20 cellular contexts compared by ENCODE assay signal in genomic region chr10:916716-917415, GRCh38. TPM values are rescaled to one million over a fixed set of nuclear protein-coding genes. Genes with fewer than 3 reads are reported as not detected.
DNase-seq lines count a peak whose midpoint lies in the region; ATAC-seq, FAIRE-seq and TF ChIP-seq lines count a peak whose summit lies in the region.
"Had no signal": no experiment of that assay in that cellular context is flagged by ENCODE, and none has a peak within 500 bp of the region (broad histone marks: within the 10 kb centered on the region; RNA-seq: fewer than 3 reads in every experiment).

No MANE protein-coding gene starts in this region.

- WGBS in HepG2 (ENCODE audit: low lambda C conversion rate) = 99% methylated on average over 7 of the region's 7 CpGs
- WGBS in right lobe of liver (ENCODE audit: insufficient coverage, low coverage, low lambda C conversion rate, missing lambda C conversion rate) = 97% methylated on average over 7 of the region's 7 CpGs
- WGBS in hepatocyte (ENCODE audit: low lambda C conversion rate, missing lambda C conversion rate) = 80% methylated on average over 7 of the region's 7 CpGs
- WGBS in H9 (ENCODE audit: extremely low coverage, insufficient read length, low lambda C conversion rate) = no CpG with 5 or more reads among the region's 7 CpGs

- no peak overlapping the region for H3K56ac ChIP-seq in H9 (ENCODE audit: insufficient read length, low read depth, low read length)

- no peak overlapping the region for H4K8ac ChIP-seq in H9 (replicated peaks; ENCODE audit: insufficient read length, low read depth, low read length)

- H2BK20ac ChIP-seq in H9 (ENCODE audit: low read depth, low read length, poor library complexity, severe bottlenecking) = no peak overlapping the region

- TF ChIP-seq POLR2A in HepG2 (IDR thresholded peaks at IDR 0.05; ENCODE audit: insufficient read depth in 1 of 2, low read depth in 2 of 2, low read length in 2 of 2) (no peak), right lobe of liver (IDR thresholded peaks at IDR 0.05) (no peak)

- H3K4me3 Mint-ChIP-seq in H9 = no peak overlapping the region
- H3K4me3 Mint-ChIP-seq: CD4-positive, alpha-beta T cell had no signal

- H3K18ac ChIP-seq in H9 (ENCODE audit: insufficient read length, low read depth, low read length) = no peak overlapping the region

- H3K4me1 ChIP-seq in HepG2 (ENCODE audit: insufficient read depth, low read length) = peaks cover 6% of the 10 kb centered on the region
- H3K4me1 ChIP-seq in right lobe of liver = peaks cover 0 to 5% (median 0%) of the 10 kb centered on the region in 4 donors
- H3K4me1 ChIP-seq in hepatocyte (ENCODE audit: insufficient read depth) = peaks cover 8% of the 10 kb centered on the region
- no peaks in the 10 kb centered on the region for H3K4me1 ChIP-seq in H9 (ENCODE audit: insufficient read depth, low read length)
- no peaks in the 10 kb centered on the region for H3K4me1 ChIP-seq in BE2C

- H2BK12ac ChIP-seq in H9 (ENCODE audit: insufficient read length, low read depth, low read length) = no peak overlapping the region

- H3K23ac ChIP-seq in H9 (ENCODE audit: insufficient read length, low read depth, low read length) = no peak overlapping the region

- TF ChIP-seq RAD21 in HepG2 (CRISPR knock-in tag; IDR thresholded peaks at IDR 0.05) = no peak

- TF ChIP-seq CTCF in HepG2 (CRISPR knock-in tag; IDR thresholded peaks at IDR 0.05) (no peak), right lobe of liver (IDR thresholded peaks at IDR 0.05) (no peak), VCaP (conservative IDR thresholded peaks at IDR 0.05) (no peak), hepatocyte (IDR thresholded peaks at IDR 0.05; ENCODE audit: poor library complexity) (no peak), H9 (conservative IDR thresholded peaks at IDR 0.05) (no peak), BE2C (IDR thresholded peaks at IDR 0.05; ENCODE audit: low read depth, low read length) (no peak)

- peaks cover 9% of the 10 kb centered on the region for H3K79me1 ChIP-seq in H9 (ENCODE audit: insufficient read depth, low read depth, low read length, poor library complexity, severe bottlenecking)

- H3K4me3 ChIP-seq in HepG2 (replicated peaks in 1 of 3; ENCODE audit: insufficient read depth in 1 of 3, low read depth in 2 of 3, low read length in 3 of 3) = no peak overlapping the region
- H3K4me3 ChIP-seq in right lobe of liver = no peak overlapping the region
- H3K4me3 ChIP-seq in hepatocyte = no peak overlapping the region
- no peak overlapping the region for H3K4me3 ChIP-seq in BE2C (ENCODE audit: low read depth, low read length)
- H3K4me3 ChIP-seq: BLaER1 treated with 17β-estradiol and CSF1 and Interleukin-3, amounts not matched to agents 10 nM and 100 nM; GM12878 had no signal

- POLR2A ChIA-PET in HepG2 (lab: Yijun Ruan, JAX) = no interaction called here

- H3K4me2 ChIP-seq in HepG2 (ENCODE audit: low read depth, low read length) = no peak overlapping the region
- no peak overlapping the region for H3K4me2 ChIP-seq in hepatocyte
- H3K4me2 ChIP-seq in H9 (ENCODE audit: insufficient read depth, insufficient read length, low read length) = no peak overlapping the region
- H3K4me2 ChIP-seq: BLaER1 treated with 17β-estradiol and CSF1 and Interleukin-3, amounts not matched to agents 10 nM and 100 nM had no signal

- H3K79me2 ChIP-seq in HepG2 (ENCODE audit: insufficient read depth, low read length) = peaks cover 89% of the 10 kb centered on the region
- peaks cover 100% of the 10 kb centered on the region for H3K79me2 ChIP-seq in hepatocyte
- peaks cover 40% of the 10 kb centered on the region; the same call in 1 of the 2 replicates for H3K79me2 ChIP-seq in H9 (ENCODE audit: insufficient read depth, low read length)

- H2BK5ac ChIP-seq in H9 (ENCODE audit: insufficient read length, low read length) = no peak overlapping the region

- no peak overlapping the region for H4K5ac ChIP-seq in H9 (ENCODE audit: insufficient read length, low read depth, low read length)

- H3K9ac ChIP-seq in HepG2 (ENCODE audit: insufficient read depth, low read depth, low read length) = no peak overlapping the region
- H3K9ac ChIP-seq in H9 (ENCODE audit: extremely low read depth, insufficient read length, low read length) = no peak overlapping the region
- H3K9ac ChIP-seq: BLaER1 treated with 17β-estradiol and CSF1 and Interleukin-3, amounts not matched to agents 10 nM and 100 nM had no signal

- H3K9me3 Mint-ChIP-seq in H9 = no peaks in the 10 kb centered on the region
- H3K9me3 Mint-ChIP-seq: CD4-positive, alpha-beta T cell had no signal

- no peaks in the 10 kb centered on the region for H3K9me2 ChIP-seq in hepatocyte (replicated peaks; ENCODE audit: insufficient read depth)

- no peak for TF ChIP-seq EP300 in HepG2 (IDR thresholded peaks at IDR 0.05; ENCODE audit: low read depth in 2 of 2, low read length in 2 of 2)
- no peak for TF ChIP-seq EP300 in HepG2 (CRISPR knock-in tag; IDR thresholded peaks at IDR 0.05; ENCODE audit: borderline replicate concordance)

- intact Hi-C loops in HepG2 (cut with micrococcal nuclease; ENCODE audit: unreplicated experiment) (no loop called here), right lobe of liver (cut with DNase I) (no loop called here)

- no peak overlapping the region for H3K14ac ChIP-seq in H9 (ENCODE audit: insufficient read depth, low read length)

- peaks cover 0 to 3% of the 10 kb centered on the region in 2 experiments; a peak in 1 of 4 replicates for H3K4me1 Mint-ChIP-seq in H9

- no peak overlapping the region for H2AFZ ChIP-seq in HepG2 (ENCODE audit: low read length)
- H2AFZ ChIP-seq in hepatocyte = no peak overlapping the region
- H2AFZ ChIP-seq in H9 (ENCODE audit: low read length) = no peak overlapping the region

- in situ Hi-C loops in HepG2 (cut with HindIII; ENCODE audit: extremely low pct_ligation_motif_present, low pct_unique_long_range_greater_than_20kb) = no loop called here

- H3K36me3 ChIP-seq in HepG2 (replicated peaks in 1 of 2; ENCODE audit: control insufficient read depth in 1 of 2, insufficient read depth in 2 of 2, low read length in 2 of 2) (peaks cover 5 to 9% of the 10 kb centered on the region in 2 experiments), right lobe of liver (peaks cover 0 to 1% (median 0%) of the 10 kb centered on the region in 4 donors), hepatocyte (replicated peaks; ENCODE audit: insufficient read depth, low read depth) (no peaks in the 10 kb centered on the region), BE2C (peaks cover 3% of the 10 kb centered on the region)

- H3K27ac ChIP-seq in HepG2 (ENCODE audit: extremely low read length, insufficient read depth, low read length) (no peak overlapping the region), right lobe of liver (no peak overlapping the region), VCaP (peak overlapping the region; percentile 44), hepatocyte (peak overlapping the region; percentile 18), H9 (ENCODE audit: insufficient read length, low read depth, low read length) (no peak overlapping the region)
- H3K27ac ChIP-seq: BLaER1 treated with 17β-estradiol and CSF1 and Interleukin-3, amounts not matched to agents 10 nM and 100 nM; HL-60 had no signal

- no peak overlapping the region for H2AK5ac ChIP-seq in H9 (ENCODE audit: insufficient read length, low read length)

- no peak for FAIRE-seq in HepG2 (lab: Jason Lieb, UNC)
- FAIRE-seq: GM12878 had no signal

- H3K27me3 ChIP-seq in HepG2 (ENCODE audit: control insufficient read depth in 1 of 2, insufficient read depth in 2 of 2, low read length in 2 of 2) (no peaks in the 10 kb centered on the region), right lobe of liver (no peaks in the 10 kb centered on the region), hepatocyte (no peaks in the 10 kb centered on the region), H9 (ENCODE audit: insufficient read depth, low read length) (no peaks in the 10 kb centered on the region), BE2C (no peaks in the 10 kb centered on the region)
- H3K27me3 ChIP-seq: BLaER1 treated with 17β-estradiol and CSF1 and Interleukin-3, amounts not matched to agents 10 nM and 100 nM had no signal

- H2BK120ac ChIP-seq in H9 (ENCODE audit: low read depth, low read length, poor library complexity, severe bottlenecking) = no peak overlapping the region

- H3K4ac ChIP-seq in H9 (ENCODE audit: low read depth, low read length) = no peak overlapping the region

- H4K91ac ChIP-seq in H9 (ENCODE audit: insufficient read length, low read depth, low read length) = no peak overlapping the region

- no peak overlapping the region for H2BK15ac ChIP-seq in H9 (ENCODE audit: low read depth, low read length)

- TSS peak; percentile 5 for BruUV-seq in HepG2 (replicated peaks; lab: Mats Ljungman, UMichigan)

- no peak for DNase-seq in HepG2 (ENCODE audit: low spot score)
- no peak for DNase-seq in right lobe of liver
- DNase-seq in hepatocyte (ENCODE audit: low spot score) = no peak
- DNase-seq in H9 = no peak
- no peak for DNase-seq in BE2C
- DNase-seq in NCI-H526 (lab: John Stamatoyannopoulos, UW) = no peak
- DNase-seq: 8988T; AML-193; Calu3; CD4-positive, alpha-beta T cell; DMS 273 treated with DMSO at 0.1 percent for 48 hours; DMS79; GOT3; HCEC 1CT; KBM-7 had no signal

- ATAC-seq in HepG2 (no peak), right lobe of liver (no peak), GM18861 (IDR thresholded peaks at IDR 0.05; ENCODE audit: unreplicated experiment) (no peak)
- ATAC-seq: GM12878 had no signal

- H3K9me3 ChIP-seq in HepG2 (ENCODE audit: low read length) (no peaks in the 10 kb centered on the region), right lobe of liver (no peaks in the 10 kb centered on the region), hepatocyte (ENCODE audit: low read depth) (no peaks in the 10 kb centered on the region), H9 (ENCODE audit: control insufficient read depth, low read depth, low read length) (no peaks in the 10 kb centered on the region), BE2C (no peaks in the 10 kb centered on the region)

- CTCF ChIA-PET in HepG2 (lab: Yijun Ruan, JAX; ENCODE audit: low intra/inter-chr PET ratio, low total read pairs) = no interaction called here

- no peaks in the 10 kb centered on the region for H3K27me3 Mint-ChIP-seq in H9 (ENCODE audit: low read depth)
- H3K27me3 Mint-ChIP-seq: CD4-positive, alpha-beta T cell had no signal

- H3K27ac Mint-ChIP-seq in H9 = no peak overlapping the region
- H3K27ac Mint-ChIP-seq: CD4-positive, alpha-beta T cell had no signal

- no peak overlapping the region for H3T11ph ChIP-seq in H9 (ENCODE audit: low read length)

- H3K36me3 Mint-ChIP-seq in H9 (ENCODE audit: insufficient read depth in 1 of 3, low read depth in 3 of 3) = peaks cover 2 to 20% (median 14%) of the 10 kb centered on the region in 3 experiments; a peak in 5 of 7 replicates

- H4K20me1 ChIP-seq in HepG2 (ENCODE audit: insufficient read depth, low read length) (peaks cover 37% of the 10 kb centered on the region), hepatocyte (ENCODE audit: insufficient read depth, poor library complexity, severe bottlenecking) (peaks cover 80% of the 10 kb centered on the region), H9 (ENCODE audit: control insufficient read depth, insufficient read depth, insufficient read length) (no peaks in the 10 kb centered on the region)

- H3K23me2 ChIP-seq in H9 (ENCODE audit: insufficient read length, low read depth, low read length, poor library complexity, severe bottlenecking) = no peaks in the 10 kb centered on the region

RNA-seq across cellular contexts. Expression of gene LARP4B, which starts 14.6 kb away (rescaled TPM):
- total RNA-seq in HepG2 (2016; rRNA removed; fragmentation: Illumina TruSeq; extraction: Trizol) (19.5 and 23.6 TPM in 2 replicates), right lobe of liver (10 to 100 TPM; 22.4 to 35.9 (median 31.7) TPM), hepatocyte (38.5 and 43.4 TPM in 2 replicates), H9 (2021) (88.9 and 92.8 TPM in 2 replicates)
- total RNA-seq in HepG2 (2016; cell fraction: cytosol; rRNA removed; fragmentation: Illumina TruSeq; extraction: Trizol; ENCODE audit: low read depth) = 14.7 and 23.0 TPM in 2 replicates
- 19.2 and 20.0 TPM in 2 replicates for total RNA-seq in HepG2 (2016; cell fraction: insoluble cytoplasmic fraction; rRNA removed; fragmentation: Illumina TruSeq; extraction: Trizol)
- 15.0 and 15.8 TPM in 2 replicates for total RNA-seq in HepG2 (2016; cell fraction: membrane; rRNA removed; fragmentation: Illumina TruSeq; extraction: Trizol)
- 26.7 and 30.9 TPM in 2 replicates for total RNA-seq in HepG2 (2016; cell fraction: nucleus; rRNA removed; fragmentation: Illumina TruSeq; extraction: Trizol)
- polyA plus RNA-seq in HepG2 (2011; rRNA removed) (29.4 and 30.2 TPM in 2 replicates), hepatocyte (23.9 and 28.4 TPM in 2 replicates)
- polyA plus RNA-seq in HepG2 (2011; cell fraction: cytosol; rRNA removed) = 17.2 and 19.1 TPM in 2 replicates
- 47.0 and 50.9 TPM in 2 replicates for polyA plus RNA-seq in HepG2 (2011; cell fraction: nucleus; rRNA removed)
- polyA plus RNA-seq in HepG2 (2012) = 21.6 and 23.2 TPM in 2 replicates
- polyA plus RNA-seq in HepG2 (2016; cell fraction: cytosol; fragmentation: Illumina TruSeq; extraction: Trizol; ENCODE audit: low read depth) = 0.96 and 1.0 TPM in 2 replicates
- 20.6 and 24.1 TPM in 2 replicates for polyA plus RNA-seq in HepG2 (2016; cell fraction: insoluble cytoplasmic fraction; fragmentation: Illumina TruSeq; extraction: Trizol; ENCODE audit: low read depth)
- polyA plus RNA-seq in HepG2 (2016; cell fraction: membrane; fragmentation: Illumina TruSeq; extraction: Trizol; ENCODE audit: low read depth) = 4.4 and 4.9 TPM in 2 replicates
- 31.6 and 31.8 TPM in 2 replicates for polyA plus RNA-seq in HepG2 (2016; cell fraction: nucleus; fragmentation: Illumina TruSeq; extraction: Trizol; ENCODE audit: insufficient read depth, low read depth)
- 61.5 and 94.1 TPM in 2 replicates for polyA minus RNA-seq in HepG2 (2011; rRNA and poly(A)+ RNA removed; ENCODE audit: low replicate concordance)
- polyA minus RNA-seq in HepG2 (2011; cell fraction: cytosol; rRNA and poly(A)+ RNA removed) = 27.4 and 36.0 TPM in 2 replicates
- 92.4 and 94.1 TPM in 2 replicates for polyA minus RNA-seq in HepG2 (2011; cell fraction: nucleus; rRNA and poly(A)+ RNA removed)
- polyA plus RNA-seq in BE2C (2012; ENCODE audit: insufficient read depth, insufficient read length, low read depth) = 47.5 TPM

Comparison
In these comparisons a context has a peak if more than half of its experiments do, and no peak if none do; other contexts are left out.
1. H3K27ac ChIP-seq: peak in VCaP (single experiment) and hepatocyte (single experiment); none in HepG2 (single experiment), right lobe of liver (0 of 3) and H9 (single experiment).